In genomic region chr2:18171191-18172139, GRCh38 we compare ENCODE assay signal across 22 cellular contexts.
DNase-seq lines count a peak whose midpoint lies in the region; ATAC-seq and TF ChIP-seq lines count a peak whose summit lies in the region.
"Had no signal": no experiment of that assay in that cellular context is flagged by ENCODE, and none has a peak within 500 bp of the region (broad histone marks: within the 10 kb centered on the region; RNA-seq: fewer than 3 reads in every experiment).

No MANE protein-coding gene starts in this region.

- no peak overlapping the region for H3K27ac Mint-ChIP-seq in T-cell
- H3K27ac Mint-ChIP-seq: activated naive CD8-positive, alpha-beta T cell treated with anti-CD3 and anti-CD28 coated beads, Interleukin-2, amount 10 ng/mL, durations not matched to agents 7 days and 5 days; activated T-cell treated with anti-CD3 and anti-CD28 coated beads, Interleukin-2, amount 50 U/mL, for 24 hours; H9; nephron progenitor cell had no signal

- H3K27me3 ChIP-seq in mesendoderm (ENCODE audit: insufficient read depth, low read length, poor library complexity), result no peaks in the 10 kb centered on the region
- H3K27me3 ChIP-seq: right lobe of liver, SJCRH30, tibial artery had no signal

- peak overlapping the region; percentile 3 for H3K18ac ChIP-seq in mesendoderm (ENCODE audit: low read length)

- H3K4me3 ChIP-seq in choroid plexus epithelial cell (ENCODE audit: low read depth, low read length) (no peak overlapping the region), mesendoderm (ENCODE audit: low read length) (no peak overlapping the region)
- H3K4me3 ChIP-seq: coronary artery, K562, right lobe of liver, SJCRH30, tibial artery had no signal

- no peak overlapping the region for H2BK15ac ChIP-seq in mesendoderm (replicated peaks; ENCODE audit: low read depth)

- H3K23ac ChIP-seq in mesendoderm (ENCODE audit: low read length), result no peak overlapping the region

- H3K4me1 Mint-ChIP-seq in T-cell, result no peaks in the 10 kb centered on the region
- H3K4me1 Mint-ChIP-seq: activated naive CD8-positive, alpha-beta T cell treated with anti-CD3 and anti-CD28 coated beads, Interleukin-2, amount 10 ng/mL, durations not matched to agents 7 days and 5 days; H9; nephron progenitor cell had no signal

- no peak overlapping the region for H3K56ac ChIP-seq in mesendoderm (ENCODE audit: low read length)

- no peak overlapping the region for H4K5ac ChIP-seq in mesendoderm (ENCODE audit: low read length)

- CTCF ChIA-PET in T-cell (lab: Charles Lee), result interaction anchor here in 1 of 2 donors (0.7 kb wide), 1 partner anchor 16 kb away, joined by 3 read pairs; no protein-coding TSS in a partner anchor

- peak; percentile 17 for DNase-seq in AG08396 (ENCODE audit: low spot score)
- peak; percentile 6 for DNase-seq in HT1080 (ENCODE audit: low read depth)
- DNase-seq in choroid plexus epithelial cell (ENCODE audit: low read depth), result peak; percentile 63
- DNase-seq in mesendoderm, result no peak
- no peak for DNase-seq in activated gamma-delta T cell treated with Interleukin-2 at 50 U/mL for 16 hours
- no peak for DNase-seq in T-cell
- DNase-seq in activated effector memory CD4-positive, alpha-beta T cell treated with anti-CD3 and anti-CD28 coated beads, Interleukin-2, amount 50 U/mL, for 16 hours, result no peak
- DNase-seq: activated naive CD8-positive, alpha-beta T cell treated with anti-CD3 and anti-CD28 coated beads, Interleukin-2, amount 10 ng/mL, durations not matched to agents 7 days and 5 days; activated T-cell treated with anti-CD3 and anti-CD28 coated beads, Interleukin-2, amount 50 U/mL, for 24 hours; erythroblast; H9; NCI-H226; nephron progenitor cell; right lobe of liver; SJCRH30; stimulated activated CD4-positive, alpha-beta T cell treated with anti-CD3 and anti-CD28 coated beads, Interleukin-2, amount 100 ng/mL, for 48 hours; T1000; tibial artery had no signal

- no peaks in the 10 kb centered on the region for H3K9me3 Mint-ChIP-seq in T-cell
- H3K9me3 Mint-ChIP-seq: activated naive CD8-positive, alpha-beta T cell treated with anti-CD3 and anti-CD28 coated beads, Interleukin-2, amount 10 ng/mL, durations not matched to agents 7 days and 5 days; activated T-cell treated with anti-CD3 and anti-CD28 coated beads, Interleukin-2, amount 50 U/mL, for 24 hours; H9 had no signal

- H3K36me3 ChIP-seq in mesendoderm (ENCODE audit: control insufficient read depth, insufficient read depth, low read length), result no peaks in the 10 kb centered on the region
- H3K36me3 ChIP-seq: right lobe of liver, SJCRH30, tibial artery had no signal

- H3K27ac ChIP-seq in mesendoderm (ENCODE audit: low read depth, low read length), result no peak overlapping the region
- H3K27ac ChIP-seq: coronary artery, right lobe of liver, SJCRH30, tibial artery had no signal

- no peak overlapping the region for H3K4me3 Mint-ChIP-seq in T-cell
- H3K4me3 Mint-ChIP-seq: activated naive CD8-positive, alpha-beta T cell treated with anti-CD3 and anti-CD28 coated beads, Interleukin-2, amount 10 ng/mL, durations not matched to agents 7 days and 5 days; activated T-cell treated with anti-CD3 and anti-CD28 coated beads, Interleukin-2, amount 50 U/mL, for 24 hours; H9; nephron progenitor cell had no signal

- no peak overlapping the region for H3K4ac ChIP-seq in mesendoderm (ENCODE audit: low read depth, low read length)

- H3K36me3 Mint-ChIP-seq in T-cell, result no peaks in the 10 kb centered on the region
- H3K36me3 Mint-ChIP-seq: activated naive CD8-positive, alpha-beta T cell treated with anti-CD3 and anti-CD28 coated beads, Interleukin-2, amount 10 ng/mL, durations not matched to agents 7 days and 5 days had no signal

- no peak overlapping the region for H3K4me2 ChIP-seq in mesendoderm (ENCODE audit: low read length)

- H2BK120ac ChIP-seq in mesendoderm (ENCODE audit: low read depth, low read length), result peak overlapping the region; percentile 35

- no peak overlapping the region for H2AK5ac ChIP-seq in mesendoderm (ENCODE audit: low read length)

- WGBS in mesendoderm (ENCODE audit: extremely low coverage, insufficient coverage, low lambda C conversion rate), result no CpG with 5 or more reads among the region's 7 CpGs

- peaks cover 1 to 5% of the 10 kb centered on the region in 2 donors for H3K27me3 Mint-ChIP-seq in T-cell

- no peak overlapping the region for H4K8ac ChIP-seq in mesendoderm (ENCODE audit: low read depth, low read length)

- no peaks in the 10 kb centered on the region for H3K79me2 ChIP-seq in mesendoderm (ENCODE audit: control insufficient read depth, insufficient read depth, low read length)

- no peak overlapping the region for H3K9ac ChIP-seq in mesendoderm (ENCODE audit: low read length)

- H3K79me1 ChIP-seq in mesendoderm (ENCODE audit: low read length), result no peaks in the 10 kb centered on the region

- H3K4me1 ChIP-seq in mesendoderm (ENCODE audit: control insufficient read depth, low read depth, low read length), result peaks cover 5% of the 10 kb centered on the region
- H3K4me1 ChIP-seq: right lobe of liver had no signal

- no peak overlapping the region for H2BK5ac ChIP-seq in mesendoderm (ENCODE audit: low read length)

- ATAC-seq in T-cell (replicated peaks in 1 of 4), result no peak
- no peak for ATAC-seq in HG02981 (IDR thresholded peaks at IDR 0.05; ENCODE audit: unreplicated experiment)
- ATAC-seq: K562, left lobe of liver, right lobe of liver had no signal

- TF ChIP-seq CTCF in choroid plexus epithelial cell (conservative IDR thresholded peaks at IDR 0.05; ENCODE audit: low read depth, low read length), result no peak

- POLR2A ChIA-PET in T-cell (lab: Charles Lee), result no interaction called here

Comparison
In these comparisons a context has a peak if more than half of its experiments do, and no peak if none do; other contexts are left out.
1. DNase-seq: peak in AG08396 (single experiment), HT1080 (single experiment) and choroid plexus epithelial cell (single experiment); none in mesendoderm (single experiment), activated gamma-delta T cell treated with Interleukin-2 at 50 U/mL for 16 hours (single experiment), T-cell (0 of 34) and activated effector memory CD4-positive, alpha-beta T cell treated with anti-CD3 and anti-CD28 coated beads, Interleukin-2, amount 50 U/mL, for 16 hours (single experiment).